In the genomic region with DNA sequence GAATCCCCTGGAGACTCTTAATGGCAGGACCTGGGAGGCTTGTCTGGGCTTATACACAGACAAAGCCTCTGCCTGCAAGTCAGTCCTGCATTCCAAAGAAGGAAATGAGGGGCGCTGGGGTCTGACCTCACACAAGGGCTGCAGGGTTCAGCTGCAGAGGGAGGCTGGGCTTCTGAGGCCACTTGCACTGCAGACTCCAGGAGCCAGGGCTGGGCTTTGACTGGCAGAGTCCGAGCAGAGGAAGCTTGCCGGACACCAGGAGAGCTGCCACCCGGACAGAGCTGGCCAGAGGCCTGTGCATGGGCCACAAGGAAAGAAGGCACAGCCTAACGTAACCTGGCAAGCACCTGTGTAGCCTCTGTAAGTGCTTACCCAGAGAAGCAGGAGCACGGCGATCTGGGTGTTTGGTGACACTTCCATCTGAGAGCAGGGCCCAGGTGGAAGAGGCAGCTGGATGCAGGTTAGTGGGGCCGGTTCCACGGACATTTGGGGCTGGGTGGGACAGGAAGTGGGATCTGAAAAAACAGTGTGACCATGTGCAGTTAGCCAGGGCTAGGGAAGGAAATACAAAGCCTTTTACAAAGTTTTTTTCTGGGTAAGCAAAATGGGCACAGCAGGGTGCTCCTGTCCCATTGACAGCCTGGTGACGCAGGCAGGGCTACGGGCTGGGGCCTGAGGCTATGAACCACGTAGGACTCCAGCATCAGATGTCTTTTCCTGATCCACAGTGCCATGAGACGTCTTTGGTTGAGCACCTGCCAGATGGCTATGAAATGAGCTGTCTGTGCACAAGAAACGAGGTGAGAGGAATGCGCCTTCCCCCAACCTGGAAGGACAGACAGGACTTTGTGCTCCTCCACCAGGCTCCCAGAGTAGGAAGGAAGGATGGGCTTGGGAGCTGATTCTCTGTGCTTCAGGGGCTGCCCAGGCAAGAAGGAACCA, we compare ENCODE assay signal across 9 cellular contexts. TPM values are rescaled to one million over a fixed set of nuclear protein-coding genes. Genes with fewer than 3 reads are reported as not detected.
DNase-seq lines count a peak whose midpoint lies in the region; ATAC-seq and TF ChIP-seq lines count a peak whose summit lies in the region.
"Had no signal": no experiment of that assay in that cellular context is flagged by ENCODE, and none has a peak within 500 bp of the region (broad histone marks: within the 10 kb centered on the region; RNA-seq: fewer than 3 reads in every experiment).

No MANE protein-coding gene starts in this region.

- no peaks in the 10 kb centered on the region for H3K36me3 Mint-ChIP-seq in activated CD4-positive, alpha-beta T cell treated with anti-CD3 and anti-CD28 coated beads for 36 hours (ENCODE audit: low read depth)

- no peak for TF ChIP-seq POLR2A in prostate gland (IDR thresholded peaks at IDR 0.05)

- H3K9me3 ChIP-seq in NT2/D1 (ENCODE audit: insufficient read depth, low read length) (no peaks in the 10 kb centered on the region), prostate gland (no peaks in the 10 kb centered on the region)

- peak overlapping the region; percentile 79 for H3K9ac ChIP-seq in NT2/D1 (ENCODE audit: insufficient read length, low read depth)

- H3K36me3 ChIP-seq in NT2/D1 (ENCODE audit: insufficient read depth, insufficient read length, low read length) (no peaks in the 10 kb centered on the region), prostate gland (no peaks in the 10 kb centered on the region)

- peaks cover 38% of the 10 kb centered on the region for H3K4me1 Mint-ChIP-seq in activated CD4-positive, alpha-beta T cell treated with anti-CD3 and anti-CD28 coated beads for 36 hours

- peaks cover 45% of the 10 kb centered on the region for H3K4me1 ChIP-seq in NT2/D1 (ENCODE audit: insufficient read depth, insufficient read length)
- H3K4me1 ChIP-seq in prostate gland (replicated peaks): peaks cover 3% of the 10 kb centered on the region

- H3K27me3 ChIP-seq in NT2/D1 (ENCODE audit: insufficient read depth, insufficient read length): no peaks in the 10 kb centered on the region
- no peaks in the 10 kb centered on the region for H3K27me3 ChIP-seq in prostate gland (replicated peaks; ENCODE audit: insufficient read depth)

- intact Hi-C loops in activated CD4-positive, alpha-beta T cell treated with anti-CD3 and anti-CD28 coated beads for 36 hours (cut with DNase I, micrococcal nuclease): loop anchor here in 1 of 2 experiments (5.0 kb wide), 1 partner anchor 597 kb away; a partner anchor contains a TSS
- intact Hi-C loops in prostate gland (cut with DNase I): no loop called here
- intact Hi-C loops in left cardiac atrium (cut with DNase I): no loop called here

- H3K4me3 ChIP-seq in NT2/D1 (ENCODE audit: insufficient read length, low read depth) (peak overlapping the region; percentile 31), prostate gland (no peak overlapping the region)

- H3K27ac ChIP-seq in prostate gland: peak overlapping the region; percentile 48 to 58

- no peak for ATAC-seq in activated CD4-positive, alpha-beta T cell treated with anti-CD3 and anti-CD28 coated beads for 36 hours
- ATAC-seq in esophagus mucosa: peak; percentile 12
- no peak for ATAC-seq in left cardiac atrium

- no peak overlapping the region for H3K4me3 Mint-ChIP-seq in activated CD4-positive, alpha-beta T cell treated with anti-CD3 and anti-CD28 coated beads for 36 hours

- CTCF ChIA-PET in activated CD4-positive, alpha-beta T cell treated with anti-CD3 and anti-CD28 coated beads for 36 hours (lab: Charles Lee): interaction anchor here (1.3 to 1.4 kb wide), 2 partner anchors 9 to 10 kb away, joined by 3 read pairs; no protein-coding TSS in a partner anchor

- no peaks in the 10 kb centered on the region for H3K27me3 Mint-ChIP-seq in activated CD4-positive, alpha-beta T cell treated with anti-CD3 and anti-CD28 coated beads for 36 hours

- in situ Hi-C loops in GM13977 (cut with MboI; ENCODE audit: low pct_unique_long_range_greater_than_20kb, low sequenced_read_pairs, unreplicated experiment): no loop called here

- WGBS in prostate gland: 45% methylated on average over 14 of the region's 15 CpGs

- POLR2A ChIA-PET in activated CD4-positive, alpha-beta T cell treated with anti-CD3 and anti-CD28 coated beads for 36 hours (lab: Charles Lee): interaction anchor here (0.5 kb wide), 1 partner anchor 603 kb away, joined by 3 read pairs; no protein-coding TSS in a partner anchor

- H3K27ac Mint-ChIP-seq in activated CD4-positive, alpha-beta T cell treated with anti-CD3 and anti-CD28 coated beads for 36 hours: peak overlapping the region; percentile 76

- no peak for DNase-seq in activated CD4-positive, alpha-beta T cell treated with anti-CD3 and anti-CD28 coated beads for 36 hours
- no peak for DNase-seq in activated CD4-positive, alpha-beta T cell treated with anti-CD3 and anti-CD28 coated beads, Interleukin-2, amount 50 U/mL, for 48 hours
- DNase-seq in NT2/D1 (ENCODE audit: low read depth, low spot score) (peak; percentile 84), prostate gland (ENCODE audit: low spot score) (no peak), GDM1 (lab: John Stamatoyannopoulos, UW) (no peak), GM13977 (ENCODE audit: low spot score) (no peak), left cardiac atrium (no peak)
- DNase-seq: NCI-H446 treated with DMSO at 0.1 percent for 48 hours had no signal

- H3K9me3 Mint-ChIP-seq in activated CD4-positive, alpha-beta T cell treated with anti-CD3 and anti-CD28 coated beads for 36 hours (ENCODE audit: low read depth): no peaks in the 10 kb centered on the region

- TF ChIP-seq CTCF in prostate gland (IDR thresholded peaks at IDR 0.05): no peak
- no peak for TF ChIP-seq CTCF in GM13977 (IDR thresholded peaks at IDR 0.05; ENCODE audit: extremely low read depth, insufficient read depth, missing control alignments)

RNA-seq across cellular contexts. Expression of a gene that starts 37.3 kb away (rescaled TPM):
- total RNA-seq in activated CD4-positive, alpha-beta T cell treated with anti-CD3 and anti-CD28 coated beads for 36 hours: 100 to 1,000 TPM; 136 to 194 TPM
- total RNA-seq in esophagus mucosa (52.6 TPM), prostate gland (10 to 100 TPM; 28.7 to 36.4 TPM), left cardiac atrium (10 to 100 TPM; 18.2 to 21.1 TPM)
